In the genomic region with DNA sequence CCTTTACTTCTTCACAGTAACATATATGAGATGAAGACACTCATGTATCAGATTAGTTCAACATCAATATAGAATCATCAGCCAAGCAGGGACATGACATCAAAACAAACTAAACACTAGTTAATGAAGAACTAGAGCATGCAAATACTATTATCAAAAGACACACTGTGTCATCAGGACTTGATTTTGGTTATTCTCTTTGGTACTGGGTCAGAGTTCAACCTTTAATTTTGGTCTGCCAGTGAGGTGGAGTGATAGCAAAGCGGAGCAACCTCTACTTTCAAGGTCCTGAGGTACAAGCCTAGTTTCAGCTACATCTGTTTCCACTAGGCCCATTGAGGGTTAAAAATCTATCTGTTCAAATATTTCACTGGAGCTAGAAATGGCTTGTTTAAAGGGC, we compare ENCODE assay signal across 24 cellular contexts.
DNase-seq lines count a peak whose midpoint lies in the region; ATAC-seq, FAIRE-seq and TF ChIP-seq lines count a peak whose summit lies in the region.
"Had no signal": no experiment of that assay in that cellular context is flagged by ENCODE, and none has a peak within 500 bp of the region (broad histone marks: within the 10 kb centered on the region; RNA-seq: fewer than 3 reads in every experiment).

No MANE protein-coding gene starts in this region.

- H3K36me3 Mint-ChIP-seq in type B pancreatic cell (peaks cover 4% of the 10 kb centered on the region), chondrocyte (ENCODE audit: low read depth) (no peaks in the 10 kb centered on the region)
- H3K36me3 Mint-ChIP-seq: CD8-positive, alpha-beta T cell had no signal

- no peak overlapping the region for H3K9ac ChIP-seq in liver (ENCODE audit: low read depth in 1 of 2, low read length in 2 of 2)
- no peak overlapping the region for H3K9ac ChIP-seq in HepG2 (ENCODE audit: insufficient read depth, low read depth, low read length)
- H3K9ac ChIP-seq: BLaER1 treated with 17β-estradiol and CSF1 and Interleukin-3, amounts not matched to agents 10 nM and 100 nM had no signal

- TF ChIP-seq RAD21 in liver (IDR thresholded peaks at IDR 0.05) (no peak), HepG2 (CRISPR knock-in tag; IDR thresholded peaks at IDR 0.05) (no peak)

- H3K4me1 ChIP-seq in liver (ENCODE audit: control insufficient read depth in 4 of 4, insufficient read depth in 4 of 4, low read length in 3 of 4) (no peaks in the 10 kb centered on the region), HepG2 (ENCODE audit: insufficient read depth, low read length) (no peaks in the 10 kb centered on the region), right lobe of liver (no peaks in the 10 kb centered on the region)
- H3K4me1 ChIP-seq: BLaER1 treated with 17β-estradiol and CSF1 and Interleukin-3, amounts not matched to agents 10 nM and 100 nM; Caco-2 had no signal

- intact Hi-C loops in HepG2 (cut with micrococcal nuclease; ENCODE audit: unreplicated experiment): no loop called here
- intact Hi-C loops in right lobe of liver (cut with DNase I): no loop called here

- no peaks in the 10 kb centered on the region for H4K20me1 ChIP-seq in HepG2 (ENCODE audit: insufficient read depth, low read length)
- H4K20me1 ChIP-seq: BLaER1 treated with 17β-estradiol and CSF1 and Interleukin-3, amounts not matched to agents 10 nM and 100 nM had no signal

- no peaks in the 10 kb centered on the region for H3K27me3 Mint-ChIP-seq in type B pancreatic cell
- H3K27me3 Mint-ChIP-seq in chondrocyte (ENCODE audit: low read depth): no peaks in the 10 kb centered on the region
- H3K27me3 Mint-ChIP-seq: B cell; CD4-positive, alpha-beta T cell had no signal

- DNase-seq in HepG2 (ENCODE audit: low spot score) (no peak), right lobe of liver (no peak), type B pancreatic cell (ENCODE audit: extremely low spot score, unreplicated experiment) (no peak), retina (no peak), chondrocyte (ENCODE audit: low spot score) (no peak), MV-4-11 (lab: John Stamatoyannopoulos, UW) (no peak)
- DNase-seq: ACHN; AML-193; Caco-2; Calu3; CD4-positive, alpha-beta T cell; CD8-positive, alpha-beta T cell; DMS79 treated with DMSO at 0.1 percent for 48 hours; GF-D8 had no signal

- H3K27ac Mint-ChIP-seq in type B pancreatic cell (peak overlapping the region; percentile 81), chondrocyte (ENCODE audit: unreplicated experiment) (no peak overlapping the region)
- H3K27ac Mint-ChIP-seq: B cell; CD4-positive, alpha-beta T cell; CD8-positive, alpha-beta T cell had no signal

- no TSS peak for BruUV-seq in HepG2 (replicated peaks; lab: Mats Ljungman, UMichigan)

- peak overlapping the region; percentile 67 for H3K4me3 Mint-ChIP-seq in type B pancreatic cell
- H3K4me3 Mint-ChIP-seq in chondrocyte (ENCODE audit: unreplicated experiment): no peak overlapping the region
- H3K4me3 Mint-ChIP-seq: B cell; CD4-positive, alpha-beta T cell; CD8-positive, alpha-beta T cell had no signal

- H3K4me1 Mint-ChIP-seq in type B pancreatic cell (ENCODE audit: unreplicated experiment) (peaks cover 6% of the 10 kb centered on the region), chondrocyte (ENCODE audit: low read depth) (no peaks in the 10 kb centered on the region)
- H3K4me1 Mint-ChIP-seq: B cell had no signal

- POLR2A ChIA-PET in HepG2 (lab: Yijun Ruan, JAX): no interaction called here

- CTCF ChIA-PET in HepG2 (lab: Yijun Ruan, JAX; ENCODE audit: low intra/inter-chr PET ratio, low total read pairs): no interaction called here

- 47% methylated on average over 1 of the region's 1 CpG for WGBS in liver
- WGBS in HepG2 (ENCODE audit: low lambda C conversion rate): 0% methylated on average over 1 of the region's 1 CpG
- WGBS in right lobe of liver (ENCODE audit: insufficient coverage, low coverage, low lambda C conversion rate, missing lambda C conversion rate): 43% methylated on average over 1 of the region's 1 CpG

- H3K27me3 ChIP-seq in liver (ENCODE audit: control insufficient read depth in 4 of 4, insufficient read depth in 4 of 4, low read length in 3 of 4) (no peaks in the 10 kb centered on the region), HepG2 (ENCODE audit: control insufficient read depth in 1 of 2, insufficient read depth in 2 of 2, low read length in 2 of 2) (no peaks in the 10 kb centered on the region), right lobe of liver (no peaks in the 10 kb centered on the region)
- H3K27me3 ChIP-seq: BLaER1 treated with 17β-estradiol and CSF1 and Interleukin-3, amounts not matched to agents 10 nM and 100 nM had no signal

- H3K9me3 Mint-ChIP-seq in type B pancreatic cell (peaks cover 8% of the 10 kb centered on the region), chondrocyte (ENCODE audit: low read depth) (peaks cover 12% of the 10 kb centered on the region)
- H3K9me3 Mint-ChIP-seq: CD4-positive, alpha-beta T cell; CD8-positive, alpha-beta T cell had no signal

- H3K4me3 ChIP-seq in liver (ENCODE audit: low read depth in 1 of 3, low read length in 3 of 3) (no peak overlapping the region), HepG2 (replicated peaks in 1 of 3; ENCODE audit: insufficient read depth in 1 of 3, low read depth in 2 of 3, low read length in 3 of 3) (no peak overlapping the region), right lobe of liver (no peak overlapping the region)
- H3K4me3 ChIP-seq: BLaER1 treated with 17β-estradiol and CSF1 and Interleukin-3, amounts not matched to agents 10 nM and 100 nM had no signal

- H3K36me3 ChIP-seq in liver (ENCODE audit: control insufficient read depth in 4 of 4, insufficient read depth in 3 of 4, low read depth in 1 of 4, low read length in 3 of 4) (no peaks in the 10 kb centered on the region), HepG2 (replicated peaks in 1 of 2; ENCODE audit: control insufficient read depth in 1 of 2, insufficient read depth in 2 of 2, low read length in 2 of 2) (no peaks in the 10 kb centered on the region), right lobe of liver (no peaks in the 10 kb centered on the region)
- H3K36me3 ChIP-seq: BLaER1 treated with 17β-estradiol and CSF1 and Interleukin-3, amounts not matched to agents 10 nM and 100 nM had no signal

- in situ Hi-C loops in HepG2 (cut with HindIII; ENCODE audit: extremely low pct_ligation_motif_present, low pct_unique_long_range_greater_than_20kb): no loop called here

- ATAC-seq in HepG2 (no peak), right lobe of liver (peak; percentile 78 to 93 (median 88))
- ATAC-seq: CD8-positive, alpha-beta T cell had no signal

- TF ChIP-seq POLR2A in HepG2 (IDR thresholded peaks at IDR 0.05; ENCODE audit: insufficient read depth in 1 of 2, low read depth in 2 of 2, low read length in 2 of 2): no peak
- no peak for TF ChIP-seq POLR2A in right lobe of liver (IDR thresholded peaks at IDR 0.05)

- no peak overlapping the region for H3K27ac ChIP-seq in liver (ENCODE audit: low read depth in 1 of 2, low read length in 2 of 2)
- H3K27ac ChIP-seq in HepG2 (ENCODE audit: extremely low read length, insufficient read depth, low read length): no peak overlapping the region
- no peak overlapping the region for H3K27ac ChIP-seq in right lobe of liver
- H3K27ac ChIP-seq: 22Rv1; BLaER1 treated with 17β-estradiol and CSF1 and Interleukin-3, amounts not matched to agents 10 nM and 100 nM; C4-2B had no signal

- H3K9me3 ChIP-seq in liver (ENCODE audit: control insufficient read depth in 4 of 4, low read length in 3 of 4): no peaks in the 10 kb centered on the region
- no peaks in the 10 kb centered on the region for H3K9me3 ChIP-seq in HepG2 (ENCODE audit: low read length)
- H3K9me3 ChIP-seq in right lobe of liver: no peaks in the 10 kb centered on the region
- H3K9me3 ChIP-seq: BLaER1 treated with 17β-estradiol and CSF1 and Interleukin-3, amounts not matched to agents 10 nM and 100 nM; Caco-2 had no signal

- no peak overlapping the region for H3K4me2 ChIP-seq in HepG2 (ENCODE audit: low read depth, low read length)
- H3K4me2 ChIP-seq: BLaER1 treated with 17β-estradiol and CSF1 and Interleukin-3, amounts not matched to agents 10 nM and 100 nM had no signal

- no peak for TF ChIP-seq EP300 in HepG2 (IDR thresholded peaks at IDR 0.05; ENCODE audit: low read depth in 2 of 2, low read length in 2 of 2)
- TF ChIP-seq EP300 in HepG2 (CRISPR knock-in tag; IDR thresholded peaks at IDR 0.05; ENCODE audit: borderline replicate concordance): no peak

- H3K79me2 ChIP-seq in HepG2 (ENCODE audit: insufficient read depth, low read length): no peaks in the 10 kb centered on the region

- FAIRE-seq in HepG2 (lab: Jason Lieb, UNC) (no peak), islet of Langerhans (lab: Jason Lieb, UNC) (peak; percentile 9)
- FAIRE-seq: D721Med, G401.6, GM12891, GM19239 had no signal

- TF ChIP-seq CTCF in liver (IDR thresholded peaks at IDR 0.05; ENCODE audit: low read depth, low read length, missing input control) (no peak), HepG2 (CRISPR knock-in tag; IDR thresholded peaks at IDR 0.05) (no peak), right lobe of liver (IDR thresholded peaks at IDR 0.05) (no peak), type B pancreatic cell (conservative IDR thresholded peaks at IDR 0.05) (no peak), chondrocyte (IDR thresholded peaks at IDR 0.05) (no peak)

- H2AFZ ChIP-seq in HepG2 (ENCODE audit: low read length): no peak overlapping the region

TF ChIP-seq in liver, 16 proteins besides CTCF, POLR2A, EP300 and RAD21 (continues in another document):
- peak; percentile 69 for TF ChIP-seq SP1 (IDR thresholded peaks at IDR 0.05)
- TF ChIP-seq FOXA1 (IDR thresholded peaks at IDR 0.05): peak; percentile 33
- peak; percentile 54 to 72 for TF ChIP-seq RXRA (IDR thresholded peaks at IDR 0.05)
- TF ChIP-seq FOXA2 (IDR thresholded peaks at IDR 0.05): peak; percentile 48
- peak in 1 of 2 donors; percentile 21 for TF ChIP-seq JUND (IDR thresholded peaks at IDR 0.05)
- TF ChIP-seq EGR1 (IDR thresholded peaks at IDR 0.05; ENCODE audit: low read depth in 2 of 2): no peak
- TF ChIP-seq NR2F2 (IDR thresholded peaks at IDR 0.05): no peak

TF ChIP-seq in HepG2, 621 proteins besides CTCF, POLR2A, EP300 and RAD21 (continues in another document):
- TF ChIP-seq SRSF9 (IDR thresholded peaks at IDR 0.05; ENCODE audit: borderline replicate concordance, insufficient read depth, low read depth, low read length, poor library complexity, severe bottlenecking) (no peak), ZNF446 (CRISPR knock-in tag; IDR thresholded peaks at IDR 0.05) (no peak), ZBTB3 (CRISPR knock-in tag; IDR thresholded peaks at IDR 0.05; ENCODE audit: borderline replicate concordance, low read depth) (no peak)
- TF ChIP-seq, protein P1, sequence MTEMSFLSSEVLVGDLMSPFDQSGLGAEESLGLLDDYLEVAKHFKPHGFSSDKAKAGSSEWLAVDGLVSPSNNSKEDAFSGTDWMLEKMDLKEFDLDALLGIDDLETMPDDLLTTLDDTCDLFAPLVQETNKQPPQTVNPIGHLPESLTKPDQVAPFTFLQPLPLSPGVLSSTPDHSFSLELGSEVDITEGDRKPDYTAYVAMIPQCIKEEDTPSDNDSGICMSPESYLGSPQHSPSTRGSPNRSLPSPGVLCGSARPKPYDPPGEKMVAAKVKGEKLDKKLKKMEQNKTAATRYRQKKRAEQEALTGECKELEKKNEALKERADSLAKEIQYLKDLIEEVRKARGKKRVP (CRISPR knock-in tag; IDR thresholded peaks at IDR 0.05): no peak
